In genomic region chr7:143711727-143712324, GRCh38 we compare ENCODE assay signal across 6 cellular contexts. TPM values are rescaled to one million over a fixed set of nuclear protein-coding genes. Genes with fewer than 3 reads are reported as not detected.
"Had no signal": no experiment of that assay in that cellular context is flagged by ENCODE, and none has a peak within 500 bp of the region (broad histone marks: within the 10 kb centered on the region; RNA-seq: fewer than 3 reads in every experiment).

No MANE protein-coding gene starts in this region.

RNA-seq across cellular contexts. Expression of gene CTAGE6, which starts 45.7 kb away (rescaled TPM):
- total RNA-seq: LHCN-M2, MCF 10A, OCI-LY7, Right ventricle myocardium inferior, SJCRH30, SK-MEL-5 had no signal
